Comparison of ENCODE assay signal across 10 cellular contexts in genomic region chr7:122305475-122306319, GRCh38. TPM values are rescaled to one million over a fixed set of nuclear protein-coding genes. Genes with fewer than 3 reads are reported as not detected.
DNase-seq lines count a peak whose midpoint lies in the region; ATAC-seq and TF ChIP-seq lines count a peak whose summit lies in the region.
"Had no signal": no experiment of that assay in that cellular context is flagged by ENCODE, and none has a peak within 500 bp of the region (broad histone marks: within the 10 kb centered on the region; RNA-seq: fewer than 3 reads in every experiment).

No MANE protein-coding gene starts in this region.

- no peaks in the 10 kb centered on the region for H4K20me1 ChIP-seq in GM23248 (ENCODE audit: insufficient read depth)

- peaks cover 18% of the 10 kb centered on the region for H3K4me1 Mint-ChIP-seq in stimulated activated naive CD8-positive, alpha-beta T cell treated with anti-CD3 and anti-CD28 coated beads, Interleukin-15, amount 100 ng/mL, for 72 hours

- no peaks in the 10 kb centered on the region for H3K9me2 ChIP-seq in GM23248 (ENCODE audit: insufficient read depth)

- no peak for TF ChIP-seq CTCF in lower lobe of right lung (IDR thresholded peaks at IDR 0.05)

- peaks cover 100% of the 10 kb centered on the region for H3K27me3 ChIP-seq in lower lobe of right lung (ENCODE audit: low read depth)
- peaks cover 0 to 3% of the 10 kb centered on the region in 2 donors for H3K27me3 ChIP-seq in aorta (ENCODE audit: control insufficient read depth in 1 of 2, insufficient read depth in 2 of 2, low read length in 1 of 2)
- peaks cover 96% of the 10 kb centered on the region for H3K27me3 ChIP-seq in GM23248 (replicated peaks; ENCODE audit: insufficient read depth)

- in situ Hi-C loops in GM23248 (cut with MboI), result no loop called here

- H3K4me1 ChIP-seq in lower lobe of right lung (peaks cover 28% of the 10 kb centered on the region), aorta (ENCODE audit: control insufficient read depth in 1 of 2, insufficient read depth in 2 of 2, low read length in 2 of 2) (no peaks in the 10 kb centered on the region), GM23248 (ENCODE audit: insufficient read depth) (no peaks in the 10 kb centered on the region)

- intact Hi-C loops in Right ventricle myocardium superior (cut with DNase I), result no loop called here
- intact Hi-C loops in cardiac septum (cut with DNase I), result no loop called here
- intact Hi-C loops in lower lobe of right lung (cut with DNase I), result no loop called here
- intact Hi-C loops in aorta (cut with DNase I), result no loop called here

- no peak overlapping the region for H2AFZ ChIP-seq in GM23248

- 2 to 3% methylated on average over 65 of the region's 65 CpGs for WGBS in aorta, 2 donors
- 8% methylated on average over 51 to 65 of the region's 65 CpGs for WGBS in GM23248 (ENCODE audit: low coverage in 1 of 2, low lambda C conversion rate in 2 of 2, missing lambda C conversion rate in 2 of 2), 2 experiments

- no peak overlapping the region for H3K27ac ChIP-seq in lower lobe of right lung
- H3K27ac ChIP-seq in aorta (ENCODE audit: low read depth in 1 of 2, low read length in 2 of 2), result no peak overlapping the region
- H3K27ac ChIP-seq in GM23248, result no peak overlapping the region

- H3K4me3 ChIP-seq in lower lobe of right lung (peak overlapping the region; percentile 28), aorta (ENCODE audit: low read length in 2 of 2) (no peak overlapping the region), GM23248 (no peak overlapping the region)

- DNase-seq in Right ventricle myocardium superior, result peak; percentile 40
- no peak for DNase-seq in cardiac septum (ENCODE audit: low spot score)
- peak; percentile 40 for DNase-seq in astrocyte of the hippocampus (ENCODE audit: low read depth, low spot score)
- no peak for DNase-seq in lower lobe of right lung
- peak; percentile 25 to 71 for DNase-seq in aorta
- DNase-seq in GM23248, result no peak
- DNase-seq in stimulated activated naive CD8-positive, alpha-beta T cell treated with anti-CD3 and anti-CD28 coated beads, Interleukin-15, amount 100 ng/mL, for 72 hours, result no peak
- DNase-seq in activated CD4-positive, CD25-positive, alpha-beta regulatory T cell (lab: John Stamatoyannopoulos, UW), result no peak

- H3K4me2 ChIP-seq in GM23248 (ENCODE audit: unreplicated experiment), result no peak overlapping the region

- H3F3A ChIP-seq in GM23248 (ENCODE audit: insufficient read depth), result no peaks in the 10 kb centered on the region

- H3K9me3 Mint-ChIP-seq in stimulated activated naive CD8-positive, alpha-beta T cell treated with anti-CD3 and anti-CD28 coated beads, Interleukin-15, amount 100 ng/mL, for 72 hours, result peaks cover 0 to 7% of the 10 kb centered on the region in 2 donors

- no peak overlapping the region for H3K27ac Mint-ChIP-seq in stimulated activated naive CD8-positive, alpha-beta T cell treated with anti-CD3 and anti-CD28 coated beads, Interleukin-15, amount 100 ng/mL, for 72 hours

- H3K36me3 ChIP-seq in lower lobe of right lung, result no peaks in the 10 kb centered on the region
- H3K36me3 ChIP-seq in aorta (ENCODE audit: control insufficient read depth in 1 of 2, insufficient read depth in 2 of 2, low read length in 1 of 2), result no peaks in the 10 kb centered on the region
- no peaks in the 10 kb centered on the region for H3K36me3 ChIP-seq in GM23248 (ENCODE audit: low read depth)

- peak; percentile 15 for ATAC-seq in Right ventricle myocardium superior (ENCODE audit: poor library complexity)
- peak; percentile 53 for ATAC-seq in lower lobe of right lung
- ATAC-seq in aorta (ENCODE audit: low FRiP score), result no peak
- ATAC-seq in stimulated activated naive CD8-positive, alpha-beta T cell treated with anti-CD3 and anti-CD28 coated beads, Interleukin-15, amount 100 ng/mL, for 72 hours, result no peak

- H3K79me2 ChIP-seq in GM23248 (ENCODE audit: insufficient read depth), result no peaks in the 10 kb centered on the region

- peaks cover 95% of the 10 kb centered on the region for H3K27me3 Mint-ChIP-seq in stimulated activated naive CD8-positive, alpha-beta T cell treated with anti-CD3 and anti-CD28 coated beads, Interleukin-15, amount 100 ng/mL, for 72 hours

- peak overlapping the region in 1 of 2 donors; percentile 48 for H3K4me3 Mint-ChIP-seq in stimulated activated naive CD8-positive, alpha-beta T cell treated with anti-CD3 and anti-CD28 coated beads, Interleukin-15, amount 100 ng/mL, for 72 hours

- H3K9ac ChIP-seq in GM23248, result no peak overlapping the region

- H3K9me3 ChIP-seq in lower lobe of right lung (no peaks in the 10 kb centered on the region), aorta (ENCODE audit: control insufficient read depth, low read length) (no peaks in the 10 kb centered on the region), GM23248 (ENCODE audit: low read depth) (no peaks in the 10 kb centered on the region)

RNA-seq across cellular contexts. Expression of gene FEZF1, which starts 1.1 kb away (rescaled TPM):
- total RNA-seq in Right ventricle myocardium superior (not detected), cardiac septum (0.13 TPM), lower lobe of right lung (not detected), aorta (not detected)
- polyA plus RNA-seq in aorta (not detected), GM23248 (2016; fragmentation: Nextera tagmentation; extraction: Ambion mirVana) (not detected in 2 replicates)
- total RNA-seq in GM23248 (2014; rRNA removed; shearing (Covaris generic)), result not detected in 2 replicates
- total RNA-seq: fibroblast of lung, M059J had no signal
- polyA plus RNA-seq: fibroblast of lung had no signal

Comparison
In these comparisons a context has a peak if more than half of its experiments do, and no peak if none do; other contexts are left out.
1. DNase-seq: peak in Right ventricle myocardium superior (single experiment), astrocyte of the hippocampus (single experiment) and aorta (2 of 2); none in cardiac septum (single experiment), lower lobe of right lung (single experiment), GM23248 (single experiment), stimulated activated naive CD8-positive, alpha-beta T cell treated with anti-CD3 and anti-CD28 coated beads, Interleukin-15, amount 100 ng/mL, for 72 hours (0 of 2) and activated CD4-positive, CD25-positive, alpha-beta regulatory T cell (0 of 4).
2. ATAC-seq: peak in Right ventricle myocardium superior (single experiment) and lower lobe of right lung (2 of 2); none in aorta (single experiment) and stimulated activated naive CD8-positive, alpha-beta T cell treated with anti-CD3 and anti-CD28 coated beads, Interleukin-15, amount 100 ng/mL, for 72 hours (single experiment).